In the genomic region with DNA sequence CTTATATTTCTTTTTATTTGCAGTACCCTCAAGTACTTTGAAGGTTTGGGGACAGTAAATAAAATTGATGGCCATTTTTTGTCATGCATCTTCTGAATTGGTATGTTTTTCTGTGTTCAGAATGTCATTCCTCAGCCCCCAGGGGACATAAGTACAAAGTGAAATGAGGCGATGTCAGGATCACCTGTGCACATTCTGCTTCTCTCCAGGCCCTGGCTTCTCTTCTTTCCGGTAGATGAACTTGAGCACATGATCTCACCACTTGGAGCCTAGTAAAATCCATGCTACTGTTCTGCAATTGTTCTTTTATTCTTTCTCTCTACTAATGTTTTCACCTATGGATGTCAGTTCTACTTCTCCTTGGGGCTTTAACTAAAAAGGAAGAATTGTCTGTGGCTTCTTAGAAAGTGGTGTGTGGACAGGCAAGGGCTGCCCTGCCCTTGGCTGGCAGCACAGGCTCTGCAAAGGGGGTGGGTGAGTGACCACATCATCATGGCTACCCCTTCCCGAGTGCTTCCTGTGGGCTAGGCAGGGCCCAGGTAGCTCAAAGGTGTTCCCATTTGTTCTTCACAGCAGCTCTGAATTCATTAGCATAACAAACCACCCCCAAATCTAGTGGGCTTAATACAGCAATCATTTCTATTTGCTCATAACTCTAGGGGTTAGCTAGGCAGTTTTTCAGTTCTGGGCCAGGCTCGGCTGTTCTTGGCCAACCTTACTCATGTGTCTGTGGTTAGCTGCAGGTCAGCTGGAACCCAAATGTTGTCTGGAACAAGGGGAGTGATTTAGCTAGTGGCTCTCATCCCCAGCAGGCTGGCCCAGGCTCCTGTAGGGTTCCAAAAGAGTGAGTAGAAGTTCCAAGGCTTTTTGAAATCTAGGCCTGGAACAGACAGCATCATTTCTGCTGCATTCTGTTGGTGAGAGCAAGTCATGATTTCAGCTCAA, we compare ENCODE assay signal across 19 cellular contexts.
"Had no signal": no experiment of that assay in that cellular context is flagged by ENCODE, and none has a peak within 500 bp of the region (broad histone marks: within the 10 kb centered on the region; RNA-seq: fewer than 3 reads in every experiment).

No MANE protein-coding gene starts in this region.

- H3K4me1 ChIP-seq: right lobe of liver had no signal

- H3K4me3 Mint-ChIP-seq: activated CD4-positive, alpha-beta T cell treated with anti-CD3 and anti-CD28 coated beads, Interleukin-2, amount 10 ng/mL, durations not matched to agents 7 days and 5 days; activated T-cell treated with anti-CD3 and anti-CD28 coated beads, Interleukin-2, amount 50 U/mL, for 24 hours; activated T-helper 17 cell treated with anti-CD3 and anti-CD28 coated beads, Interleukin-2, amount 50 U/mL, for 72 hours; stimulated activated memory B cell treated with anti-CD40 and anti-IgM and Interleukin-4, amounts not matched to agents 10 μg/mL and 1 μg/mL and 100 μg/mL, for 72 hours had no signal

- H3K27ac ChIP-seq: brain microvascular endothelial cell, right lobe of liver, VCaP had no signal

- H3K27me3 ChIP-seq: brain microvascular endothelial cell, right lobe of liver had no signal

- H3K9me3 ChIP-seq: right lobe of liver had no signal

- DNase-seq: activated CD4-positive, alpha-beta T cell treated with anti-CD3 and anti-CD28 coated beads, Interleukin-2, amount 10 ng/mL, durations not matched to agents 7 days and 5 days; activated CD4-positive, CD25-positive, alpha-beta regulatory T cell treated with anti-CD3 and anti-CD28 coated beads, Interleukin-2, amount 50 U/mL, for 72 hours; activated CD8-positive, alpha-beta memory T cell treated with anti-CD3 and anti-CD28 coated beads, Interleukin-2, amount 50 U/mL, for 4 hours; activated T-cell treated with anti-CD3 and anti-CD28 coated beads, Interleukin-2, amount 50 U/mL, for 24 hours; brain microvascular endothelial cell; central memory CD4-positive, alpha-beta T cell; effector memory CD4-positive, alpha-beta T cell; hypothalamus; mesenchymal stem cell; occipital lobe; right lobe of liver; small intestine; stimulated activated CD4-positive, alpha-beta T cell treated with anti-CD3 and anti-CD28 coated beads, Interleukin-2, amount 100 ng/mL, for 24 hours; SW 1271; T-helper 2 cell had no signal

- H3K36me3 Mint-ChIP-seq: activated naive CD4-positive, alpha-beta T cell treated with anti-CD3 and anti-CD28 coated beads, Interleukin-2, amount 50 U/mL, for 72 hours; stimulated activated memory B cell treated with anti-CD40 and anti-IgM and Interleukin-4, amounts not matched to agents 10 μg/mL and 1 μg/mL and 100 μg/mL, for 72 hours had no signal

- H3K4me1 Mint-ChIP-seq: activated CD4-positive, alpha-beta T cell treated with anti-CD3 and anti-CD28 coated beads, Interleukin-2, amount 10 ng/mL, durations not matched to agents 7 days and 5 days; activated T-helper 17 cell treated with anti-CD3 and anti-CD28 coated beads, Interleukin-2, amount 50 U/mL, for 72 hours; stimulated activated memory B cell treated with anti-CD40 and anti-IgM and Interleukin-4, amounts not matched to agents 10 μg/mL and 1 μg/mL and 100 μg/mL, for 72 hours had no signal

- H3K9me3 Mint-ChIP-seq: activated CD4-positive, alpha-beta T cell treated with anti-CD3 and anti-CD28 coated beads, Interleukin-2, amount 10 ng/mL, durations not matched to agents 7 days and 5 days; activated naive CD4-positive, alpha-beta T cell treated with anti-CD3 and anti-CD28 coated beads, Interleukin-2, amount 50 U/mL, for 72 hours; activated T-cell treated with anti-CD3 and anti-CD28 coated beads, Interleukin-2, amount 50 U/mL, for 24 hours; activated T-helper 17 cell treated with anti-CD3 and anti-CD28 coated beads, Interleukin-2, amount 50 U/mL, for 72 hours; stimulated activated memory B cell treated with anti-CD40 and anti-IgM and Interleukin-4, amounts not matched to agents 10 μg/mL and 1 μg/mL and 100 μg/mL, for 72 hours had no signal

- H3K36me3 ChIP-seq: brain microvascular endothelial cell, right lobe of liver had no signal

- H3K27ac Mint-ChIP-seq: activated CD4-positive, alpha-beta T cell treated with anti-CD3 and anti-CD28 coated beads, Interleukin-2, amount 10 ng/mL, durations not matched to agents 7 days and 5 days; activated naive CD4-positive, alpha-beta T cell treated with anti-CD3 and anti-CD28 coated beads, Interleukin-2, amount 50 U/mL, for 72 hours; activated T-cell treated with anti-CD3 and anti-CD28 coated beads, Interleukin-2, amount 50 U/mL, for 24 hours; activated T-helper 17 cell treated with anti-CD3 and anti-CD28 coated beads, Interleukin-2, amount 50 U/mL, for 72 hours; stimulated activated memory B cell treated with anti-CD40 and anti-IgM and Interleukin-4, amounts not matched to agents 10 μg/mL and 1 μg/mL and 100 μg/mL, for 72 hours had no signal

- H3K4me3 ChIP-seq: right lobe of liver had no signal

- ATAC-seq: activated naive CD4-positive, alpha-beta T cell treated with anti-CD3 and anti-CD28 coated beads, Interleukin-2, amount 50 U/mL, for 72 hours; activated T-helper 17 cell treated with anti-CD3 and anti-CD28 coated beads, Interleukin-2, amount 50 U/mL, for 72 hours; right lobe of liver; stimulated activated memory B cell treated with anti-CD40 and anti-IgM and Interleukin-4, amounts not matched to agents 10 μg/mL and 1 μg/mL and 100 μg/mL, for 72 hours had no signal
